14 cellular contexts compared by ENCODE assay signal in genomic region chrX:7159132-7159861, GRCh38. TPM values are rescaled to one million over a fixed set of nuclear protein-coding genes. Genes with fewer than 3 reads are reported as not detected.
A peak's percentile ranks its signal among the peaks of the same experiment; 100 is the strongest.
DNase-seq lines count a peak whose midpoint lies in the region; ATAC-seq and TF ChIP-seq lines count a peak whose summit lies in the region.
"Had no signal": no experiment of that assay in that cellular context is flagged by ENCODE, and none has a peak within 500 bp of the region (broad histone marks: within the 10 kb centered on the region; RNA-seq: fewer than 3 reads in every experiment).

No MANE protein-coding gene starts in this region.

- ATAC-seq in RWPE2 (ENCODE audit: low read depth), result peak; percentile 97
- peak; percentile 76 for ATAC-seq in upper lobe of right lung
- ATAC-seq in GM19397 (IDR thresholded peaks at IDR 0.05; ENCODE audit: unreplicated experiment), result no peak
- no peak for ATAC-seq in activated naive CD4-positive, alpha-beta T cell treated with anti-CD3 and anti-CD28 coated beads, Interleukin-2, amount 50 U/mL, for 72 hours
- no peak for ATAC-seq in GM18505 (IDR thresholded peaks at IDR 0.05; ENCODE audit: unreplicated experiment)
- ATAC-seq: activated CD4-positive, alpha-beta T cell treated with anti-CD3 and anti-CD28 coated beads for 36 hours had no signal

- H3K27me3 ChIP-seq in RWPE2 (ENCODE audit: insufficient read depth, poor library complexity, severe bottlenecking) (no peaks in the 10 kb centered on the region), upper lobe of right lung (no peaks in the 10 kb centered on the region)
- H3K27me3 ChIP-seq: breast epithelium had no signal

- no peaks in the 10 kb centered on the region for H3K36me3 Mint-ChIP-seq in activated naive CD4-positive, alpha-beta T cell treated with anti-CD3 and anti-CD28 coated beads, Interleukin-2, amount 50 U/mL, for 72 hours

- no peaks in the 10 kb centered on the region for H3K9me3 Mint-ChIP-seq in activated naive CD4-positive, alpha-beta T cell treated with anti-CD3 and anti-CD28 coated beads, Interleukin-2, amount 50 U/mL, for 72 hours

- intact Hi-C loops in upper lobe of right lung (cut with DNase I), result no loop called here

- H3K4me3 ChIP-seq in RWPE2 (ENCODE audit: severe bottlenecking) (no peak overlapping the region), upper lobe of right lung (no peak overlapping the region)
- H3K4me3 ChIP-seq: breast epithelium had no signal

- TF ChIP-seq POLR2A in GM18505 (IDR thresholded peaks at IDR 0.05; ENCODE audit: borderline replicate concordance, extremely low read depth, insufficient read depth, insufficient read length), result no peak

- no peaks in the 10 kb centered on the region for H3K36me3 ChIP-seq in RWPE2 (ENCODE audit: low read depth)
- H3K36me3 ChIP-seq in upper lobe of right lung, result no peaks in the 10 kb centered on the region
- H3K36me3 ChIP-seq: breast epithelium had no signal

- TF ChIP-seq CTCF in RWPE2 (IDR thresholded peaks at IDR 0.05; ENCODE audit: poor library complexity, severe bottlenecking) (no peak), upper lobe of right lung (IDR thresholded peaks at IDR 0.05) (no peak)

- peak overlapping the region; percentile 29 for H3K27ac ChIP-seq in RWPE2 (ENCODE audit: poor library complexity, severe bottlenecking)
- no peak overlapping the region for H3K27ac ChIP-seq in upper lobe of right lung

- no peak overlapping the region for H3K27ac Mint-ChIP-seq in activated naive CD4-positive, alpha-beta T cell treated with anti-CD3 and anti-CD28 coated beads, Interleukin-2, amount 50 U/mL, for 72 hours
- H3K27ac Mint-ChIP-seq: activated CD4-positive, alpha-beta T cell treated with anti-CD3 and anti-CD28 coated beads for 36 hours had no signal

- H3K4me1 ChIP-seq in RWPE2 (ENCODE audit: insufficient read depth, poor library complexity, severe bottlenecking) (peaks cover 10% of the 10 kb centered on the region), upper lobe of right lung (no peaks in the 10 kb centered on the region)
- H3K4me1 ChIP-seq: breast epithelium had no signal

- H3K9me3 ChIP-seq in RWPE2 (ENCODE audit: severe bottlenecking), result no peaks in the 10 kb centered on the region
- H3K9me3 ChIP-seq in upper lobe of right lung, result no peaks in the 10 kb centered on the region
- H3K9me3 ChIP-seq: breast epithelium had no signal

- DNase-seq in NCI-H748 (lab: John Stamatoyannopoulos, UW; ENCODE audit: unreplicated experiment) (peak; percentile 6), NCI-H748 treated with DMSO at 0.1 percent for 48 hours (lab: John Stamatoyannopoulos, UW) (no peak), RWPE2 (ENCODE audit: low spot score) (peak; percentile 49), glomerular visceral epithelial cell (ENCODE audit: extremely low spot score) (peak; percentile 62), upper lobe of right lung (no peak)
- DNase-seq in activated naive CD4-positive, alpha-beta T cell treated with anti-CD3 and anti-CD28 coated beads, Interleukin-2, amount 50 U/mL, for 72 hours (ENCODE audit: low spot score in 2 of 2), result no peak
- DNase-seq: activated CD4-positive, alpha-beta T cell treated with anti-CD3 and anti-CD28 coated beads for 36 hours; hippocampal formation; NCI-H1694 treated with DMSO at 0.1 percent for 48 hours; nucleus accumbens; T-helper 1 cell had no signal

RNA-seq across cellular contexts. Expression of gene PUDP, which starts 11.3 kb away (rescaled TPM):
- 17.5 TPM for total RNA-seq in upper lobe of right lung
- total RNA-seq in activated naive CD4-positive, alpha-beta T cell treated with anti-CD3 and anti-CD28 coated beads, Interleukin-2, amount 50 U/mL, for 72 hours, result 10 to 100 TPM in 1 of 2 donors, 1 to 10 TPM in 1; 4.3 to 14.1 TPM

RNA-seq across cellular contexts. Expression of gene STS, which starts 11.8 kb away (rescaled TPM):
- 11.6 TPM for total RNA-seq in upper lobe of right lung
- 1 to 10 TPM in 1 of 2 donors, under 1 TPM in 1; 0.39 to 1.1 TPM for total RNA-seq in activated naive CD4-positive, alpha-beta T cell treated with anti-CD3 and anti-CD28 coated beads, Interleukin-2, amount 50 U/mL, for 72 hours

Comparison
In these comparisons a context has a peak if more than half of its experiments do, and no peak if none do; other contexts are left out.
1. DNase-seq: peak in NCI-H748 (single experiment), RWPE2 (single experiment) and glomerular visceral epithelial cell (single experiment); none in NCI-H748 treated with DMSO at 0.1 percent for 48 hours (single experiment), upper lobe of right lung (single experiment) and activated naive CD4-positive, alpha-beta T cell treated with anti-CD3 and anti-CD28 coated beads, Interleukin-2, amount 50 U/mL, for 72 hours (0 of 2).
2. ATAC-seq: peak in RWPE2 (single experiment) and upper lobe of right lung (single experiment); none in GM19397 (single experiment), activated naive CD4-positive, alpha-beta T cell treated with anti-CD3 and anti-CD28 coated beads, Interleukin-2, amount 50 U/mL, for 72 hours (0 of 2) and GM18505 (single experiment).